In genomic region chr6:156193381-156193780, GRCh38 we compare ENCODE assay signal across 34 cellular contexts.
"Had no signal": no experiment of that assay in that cellular context is flagged by ENCODE, and none has a peak within 500 bp of the region (broad histone marks: within the 10 kb centered on the region; RNA-seq: fewer than 3 reads in every experiment).

No MANE protein-coding gene starts in this region.

- H3K4me1 Mint-ChIP-seq: brain; central memory CD8-positive, alpha-beta T cell had no signal

- ATAC-seq: activated T-cell treated with anti-CD3 and anti-CD28 coated beads, Interleukin-2, amount 50 U/mL, for 4 hours; K562; PC-3; Right ventricle myocardium inferior; SK-N-SH treated with all-trans-retinoic acid at 6 μM for 48 hours; T-cell had no signal

- H3K27ac ChIP-seq: colonic mucosa, RWPE1, VCaP had no signal

- H3K9me3 Mint-ChIP-seq: activated B cell treated with CpG ODN at 0.5 μM for 24 hours; activated naive CD4-positive, alpha-beta T cell treated with anti-CD3 and anti-CD28 coated beads, Interleukin-2, amount 50 U/mL, for 24 hours had no signal

- H3K9me3 ChIP-seq: colonic mucosa had no signal

- FAIRE-seq: K562, RCC 7860 had no signal

- H3K27me3 ChIP-seq: colonic mucosa had no signal

- H3K4me1 ChIP-seq: colonic mucosa had no signal

- H3K27ac Mint-ChIP-seq: activated B cell treated with CpG ODN at 0.5 μM for 24 hours; activated naive CD4-positive, alpha-beta T cell treated with anti-CD3 and anti-CD28 coated beads, Interleukin-2, amount 50 U/mL, for 24 hours; activated T-helper 2 cell treated with anti-CD3 and anti-CD28 coated beads, Interferon-gamma antibody, Interleukin-2, Interleukin-4, amounts not matched to agents 10 μg/mL and 5 μg/mL and 100 μg/mL, durations not matched to agents 14 hours and 24 hours and 36 hours; brain had no signal

- H3K27me3 Mint-ChIP-seq: activated naive CD4-positive, alpha-beta T cell treated with anti-CD3 and anti-CD28 coated beads, Interleukin-2, amount 50 U/mL, for 24 hours; central memory CD8-positive, alpha-beta T cell; T-cell had no signal

- H3K4me3 Mint-ChIP-seq: activated B cell treated with CpG ODN at 0.5 μM for 24 hours; activated naive CD4-positive, alpha-beta T cell treated with anti-CD3 and anti-CD28 coated beads, Interleukin-2, amount 50 U/mL, for 24 hours; activated T-cell treated with anti-CD3 and anti-CD28 coated beads, Interleukin-2, amount 50 U/mL, for 4 hours; brain; central memory CD8-positive, alpha-beta T cell; T-cell had no signal

- H3K4me3 ChIP-seq: colonic mucosa, K562 had no signal

- H3K36me3 Mint-ChIP-seq: brain had no signal

- DNase-seq: activated B cell treated with CpG ODN at 0.5 μM for 24 hours; activated CD4-positive, alpha-beta T cell treated with anti-CD3 and anti-CD28 coated beads for 48 hours; activated CD4-positive, CD25-positive, alpha-beta regulatory T cell treated with anti-CD3 and anti-CD28 coated beads, Interleukin-2, amount 50 U/mL, for 72 hours; activated CD8-positive, alpha-beta memory T cell treated with anti-CD3 and anti-CD28 coated beads, Interleukin-2, amount 50 U/mL, for 4 hours; activated gamma-delta T cell; activated naive CD4-positive, alpha-beta T cell treated with Interleukin-2 at 50 U/mL for 16 hours; activated T-cell treated with anti-CD3 and anti-CD28 coated beads for 4 hours; activated T-cell treated with anti-CD3 and anti-CD28 coated beads, Interleukin-2, amount 50 U/mL, for 4 hours; anterior cingulate cortex; colonic mucosa; NCI-H1105; NCI-H1417 treated with DMSO at 0.1 percent for 48 hours; NCI-H187 treated with DMSO at 0.1 percent for 48 hours; NCI-H2081; NCI-H2171 treated with DMSO at 0.1 percent for 48 hours; NCI-H2227 treated with DMSO at 0.1 percent for 48 hours; NCI-H446 treated with DMSO at 0.1 percent for 48 hours; NCI-H524; NCI-H748 treated with DMSO at 0.1 percent for 48 hours; NK-92 treated with Interleukin-12 subunit alpha and Interleukin-12 subunit beta, amount 100 ng/mL, for 24 hours; PC-3; SIG-M5; T-cell; T-helper 9 cell had no signal

- H3K36me3 ChIP-seq: colonic mucosa had no signal
